Comparison of ENCODE assay signal across 19 cellular contexts in genomic region chr7:6237002-6237401, GRCh38. TPM values are rescaled to one million over a fixed set of nuclear protein-coding genes. Genes with fewer than 3 reads are reported as not detected.
DNase-seq lines count a peak whose midpoint lies in the region; ATAC-seq, FAIRE-seq and TF ChIP-seq lines count a peak whose summit lies in the region.
"Had no signal": no experiment of that assay in that cellular context is flagged by ENCODE, and none has a peak within 500 bp of the region (broad histone marks: within the 10 kb centered on the region; RNA-seq: fewer than 3 reads in every experiment).

No MANE protein-coding gene starts in this region.

- no peak for ATAC-seq in K562
- peak in 6 of 8 donors; percentile 21 to 88 (median 62) for ATAC-seq in heart right ventricle
- ATAC-seq in esophagus mucosa, result no peak
- ATAC-seq: A549, Panc1 had no signal

- H3K4me3 ChIP-seq in K562 (no peak overlapping the region), heart right ventricle (no peak overlapping the region), neural progenitor cell (no peak overlapping the region), uterus (no peak overlapping the region)
- H3K4me3 ChIP-seq: A549 had no signal

- TF ChIP-seq EP300 in K562 (IDR thresholded peaks at IDR 0.05; ENCODE audit: low read length), result no peak

- no peak for TF ChIP-seq CTCF in K562 (IDR thresholded peaks at IDR 0.05 in 2 of 3, conservative IDR thresholded peaks at IDR 0.05 in 1 of 3; ENCODE audit: insufficient read depth in 2 of 3, low read depth in 1 of 3, low read length in 3 of 3)
- no peak for TF ChIP-seq CTCF in heart right ventricle (IDR thresholded peaks at IDR 0.05)
- TF ChIP-seq CTCF in neural progenitor cell (IDR thresholded peaks at IDR 0.05), result no peak
- TF ChIP-seq CTCF in uterus (IDR thresholded peaks at IDR 0.05), result no peak

- H3K27ac ChIP-seq in K562 (ENCODE audit: extremely low read depth, low read depth, low read length), result no peak overlapping the region
- H3K27ac ChIP-seq in heart right ventricle, result peak overlapping the region in 7 of 10 donors; percentile 11 to 67 (median 46)
- H3K27ac ChIP-seq in neural progenitor cell, result no peak overlapping the region
- H3K27ac ChIP-seq in uterus, result no peak overlapping the region
- H3K27ac ChIP-seq: A549 had no signal

- no peak overlapping the region for H2AFZ ChIP-seq in K562 (ENCODE audit: low read depth, low read length)
- H2AFZ ChIP-seq in neural progenitor cell (replicated peaks), result no peak overlapping the region

- FAIRE-seq in K562 (lab: Jason Lieb, UNC) (no peak), HTR-8/SVneo (lab: Jason Lieb, UNC) (no peak)
- FAIRE-seq: A549 had no signal

- no peaks in the 10 kb centered on the region for H3K9me1 ChIP-seq in K562 (ENCODE audit: control insufficient read depth, insufficient read depth, low read length)

- H3K27me3 Mint-ChIP-seq in neural progenitor cell (ENCODE audit: insufficient read depth, low read depth), result peaks cover 8% of the 10 kb centered on the region

- H3K36me3 Mint-ChIP-seq in neural progenitor cell, result peaks cover 2% of the 10 kb centered on the region

- no peak overlapping the region for H3K9ac ChIP-seq in K562 (ENCODE audit: insufficient read depth in 1 of 2, low read depth in 2 of 2, low read length in 2 of 2)
- H3K9ac ChIP-seq in neural progenitor cell, result no peak overlapping the region

- POLR2A ChIA-PET in K562 (lab: Yijun Ruan, JAX), result interaction anchor here (0.5 to 1.4 kb wide), 2 partner anchors 35 to 41 kb away, joined by 3 to 4 read pairs; no protein-coding TSS in a partner anchor

- in situ Hi-C loops in K562 (cut with MboI), result no loop called here

- TF ChIP-seq RAD21 in K562 (CRISPR knock-in tag; conservative IDR thresholded peaks at IDR 0.05 in 1 of 2, IDR thresholded peaks at IDR 0.05 in 1 of 2), result no peak

- no TSS peak for BruUV-seq in K562 (replicated peaks; lab: Mats Ljungman, UMichigan)

- TF ChIP-seq POLR2A in K562 (conservative IDR thresholded peaks at IDR 0.05) (no peak), uterus (IDR thresholded peaks at IDR 0.05) (no peak)

- peaks cover 25% of the 10 kb centered on the region for H3K79me2 ChIP-seq in K562 (ENCODE audit: control insufficient read depth, insufficient read depth, low read length)
- H3K79me2 ChIP-seq in neural progenitor cell (ENCODE audit: low read depth), result peaks cover 4% of the 10 kb centered on the region

- H3K36me3 ChIP-seq in K562 (ENCODE audit: control insufficient read depth, insufficient read depth, low read length) (no peaks in the 10 kb centered on the region), heart right ventricle (no peaks in the 10 kb centered on the region), neural progenitor cell (no peaks in the 10 kb centered on the region), uterus (no peaks in the 10 kb centered on the region)

- H3K4me1 ChIP-seq in K562 (replicated peaks in 1 of 2; ENCODE audit: control insufficient read depth in 2 of 2, insufficient read depth in 2 of 2, low read length in 2 of 2) (peaks cover 9 to 19% of the 10 kb centered on the region in 2 experiments), heart right ventricle (peaks cover 4 to 79% (median 34%) of the 10 kb centered on the region in 9 donors), neural progenitor cell (no peaks in the 10 kb centered on the region), uterus (no peaks in the 10 kb centered on the region)

- H3K27me3 ChIP-seq in K562 (ENCODE audit: control insufficient read depth in 2 of 2, insufficient read depth in 2 of 2, low read length in 2 of 2) (no peaks in the 10 kb centered on the region), heart right ventricle (no peaks in the 10 kb centered on the region), neural progenitor cell (no peaks in the 10 kb centered on the region), uterus (no peaks in the 10 kb centered on the region)

- CTCF ChIA-PET in K562 (lab: Yijun Ruan, JAX; ENCODE audit: low intra/inter-chr PET ratio), result no interaction called here

- H3K4me2 ChIP-seq in K562 (ENCODE audit: insufficient read depth, low read length) (no peak overlapping the region), neural progenitor cell (no peak overlapping the region)
- H3K4me2 ChIP-seq: A549 had no signal

- H3K27ac Mint-ChIP-seq in neural progenitor cell, result peak overlapping the region; percentile 40
- H3K27ac Mint-ChIP-seq: HFFc6, IgD-negative memory B cell had no signal

- DNase-seq in Ammon's horn (ENCODE audit: low spot score) (peak; percentile 55), K562 (ENCODE audit: extremely low read depth in 1 of 4, low spot score in 3 of 4) (no peak), heart right ventricle (no peak), neural progenitor cell (ENCODE audit: low spot score) (no peak), HTR-8/SVneo (ENCODE audit: insufficient read length, low spot score) (no peak), NCI-H2227 (lab: John Stamatoyannopoulos, UW; ENCODE audit: unreplicated experiment) (no peak), uterus (no peak)
- DNase-seq: C1 segment of cervical spinal cord, EL, HFFc6, NCI-H1105, NCI-H1694, NCI-H2227 treated with DMSO at 0.1 percent for 48 hours, NCI-H524, SHP77 had no signal

- H3F3A ChIP-seq in neural progenitor cell (ENCODE audit: low read depth), result no peaks in the 10 kb centered on the region

- no peaks in the 10 kb centered on the region for H3K9me3 ChIP-seq in K562 (replicated peaks; ENCODE audit: control insufficient read depth, insufficient read depth, low read depth, low read length)
- no peaks in the 10 kb centered on the region for H3K9me3 ChIP-seq in heart right ventricle
- no peaks in the 10 kb centered on the region for H3K9me3 ChIP-seq in neural progenitor cell (ENCODE audit: low read depth)
- H3K9me3 ChIP-seq in uterus, result no peaks in the 10 kb centered on the region
- H3K9me3 ChIP-seq: A549 had no signal

- no peaks in the 10 kb centered on the region for H3K9me3 Mint-ChIP-seq in neural progenitor cell
- H3K9me3 Mint-ChIP-seq: HFFc6 had no signal

- intact Hi-C loops in K562 (cut with micrococcal nuclease) (no loop called here), heart right ventricle (cut with DNase I) (no loop called here), uterus (cut with DNase I; ENCODE audit: low total_unique reads) (no loop called here)

- H3K4me3 Mint-ChIP-seq in neural progenitor cell, result no peak overlapping the region
- H3K4me3 Mint-ChIP-seq: HFFc6, IgD-negative memory B cell had no signal

- H3K4me1 Mint-ChIP-seq in neural progenitor cell, result peaks cover 6% of the 10 kb centered on the region

- whole genome bisulfite sequencing in K562 (ENCODE audit: insufficient coverage, low coverage, missing lambda C conversion rate), result 74% methylated on average over 7 of the region's 7 CpGs
- 32 to 49% methylated on average over 7 of the region's 7 CpGs for WGBS in heart right ventricle, 2 donors

- H4K20me1 ChIP-seq in K562 (replicated peaks; ENCODE audit: control insufficient read depth, insufficient read depth, low read length), result peaks cover 9% of the 10 kb centered on the region; the same call in 1 of the 2 replicates
- H4K20me1 ChIP-seq in neural progenitor cell (ENCODE audit: low read depth), result no peaks in the 10 kb centered on the region

TF ChIP-seq in K562, 482 proteins besides CTCF, POLR2A, EP300 and RAD21:
- TF ChIP-seq RFX1 (IDR thresholded peaks at IDR 0.05), result peak; percentile 10; the same call in 1 of the 2 replicates
- TF ChIP-seq, protein P1, sequence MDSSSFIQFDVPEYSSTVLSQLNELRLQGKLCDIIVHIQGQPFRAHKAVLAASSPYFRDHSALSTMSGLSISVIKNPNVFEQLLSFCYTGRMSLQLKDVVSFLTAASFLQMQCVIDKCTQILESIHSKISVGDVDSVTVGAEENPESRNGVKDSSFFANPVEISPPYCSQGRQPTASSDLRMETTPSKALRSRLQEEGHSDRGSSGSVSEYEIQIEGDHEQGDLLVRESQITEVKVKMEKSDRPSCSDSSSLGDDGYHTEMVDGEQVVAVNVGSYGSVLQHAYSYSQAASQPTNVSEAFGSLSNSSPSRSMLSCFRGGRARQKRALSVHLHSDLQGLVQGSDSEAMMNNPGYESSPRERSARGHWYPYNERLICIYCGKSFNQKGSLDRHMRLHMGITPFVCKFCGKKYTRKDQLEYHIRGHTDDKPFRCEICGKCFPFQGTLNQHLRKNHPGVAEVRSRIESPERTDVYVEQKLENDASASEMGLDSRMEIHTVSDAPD (CRISPR knock-in tag; IDR thresholded peaks at IDR 0.05), result no peak
- no peak for TF ChIP-seq TCF7L2 (IDR thresholded peaks at IDR 0.05; ENCODE audit: low read depth, low read length)
- TF ChIP-seq PHB (CRISPR knock-in tag; IDR thresholded peaks at IDR 0.05), result no peak

RNA-seq across cellular contexts. Expression of gene CYTH3, which starts 35.4 kb away (rescaled TPM):
- total RNA-seq in K562 (2011; cell fraction: chromatin; rRNA removed; ENCODE audit: low replicate concordance), result 23.7 and 39.3 TPM in 2 replicates
- 19.7 and 23.5 TPM in 2 replicates for total RNA-seq in K562 (2011; cell fraction: nucleolus; rRNA removed)
- 22.3 and 24.9 TPM in 2 replicates for total RNA-seq in K562 (2011; cell fraction: nucleoplasm; rRNA removed)
- total RNA-seq in K562 (2014; rRNA removed) (8.8 and 14.3 TPM in 2 replicates), K562 (2014; rRNA removed; fragmentation: Illumina TruSeq; extraction: Trizol) (7.4 and 8.4 TPM in 2 replicates), K562 (2015; rRNA removed; fragmentation: Illumina TruSeq; extraction: Trizol) (11.5 TPM in 2 replicates), K562 (2021) (14.8 and 15.2 TPM in 2 replicates), heart right ventricle (10 to 100 TPM; 16.2 to 27.9 (median 23.2) TPM), neural progenitor cell (ENCODE audit: low replicate concordance) (10.9 and 16.5 TPM in 2 replicates), uterus (10 to 100 TPM; 14.6 to 47.4 (median 22.8) TPM), esophagus mucosa (7.9 TPM)
- polyA plus RNA-seq in K562 (2011; rRNA removed) (11.4 and 16.2 TPM in 2 replicates), K562 (2014; fragmentation: Illumina TruSeq; extraction: Trizol) (12.3 and 13.8 TPM in 2 replicates), K562 (2014; fragmentation: Nextera tagmentation; extraction: Ambion mirVana) (under 1 TPM; 0.25 to 0.42 TPM), K562 (2014; rRNA removed) (13.8 and 17.0 TPM in 2 replicates), heart right ventricle (10 to 100 TPM; 15.9 to 17.0 TPM)
- 13.6 and 14.6 TPM in 2 replicates for polyA plus RNA-seq in K562 (2011; cell fraction: cytosol; rRNA removed)
- 43.6 and 45.1 TPM in 2 replicates for polyA plus RNA-seq in K562 (2011; cell fraction: nucleus; rRNA removed)
- polyA plus RNA-seq in K562 (2012), result 11.3 and 12.8 TPM in 2 replicates
- polyA minus RNA-seq in K562 (2011; rRNA and poly(A)+ RNA removed), result 5.5 and 6.4 TPM in 2 replicates
- polyA minus RNA-seq in K562 (2011; cell fraction: cytosol; rRNA and poly(A)+ RNA removed), result 8.1 and 9.3 TPM in 2 replicates
- polyA minus RNA-seq in K562 (2011; cell fraction: nucleus; rRNA and poly(A)+ RNA removed), result 9.8 and 12.1 TPM in 2 replicates

Comparison
In these comparisons a context has a peak if more than half of its experiments do, and no peak if none do; other contexts are left out.
1. ATAC-seq: peak in heart right ventricle (6 of 8); none in K562 (single experiment) and esophagus mucosa (single experiment).
2. H3K27ac ChIP-seq: peak in heart right ventricle (7 of 10); none in K562 (single experiment), neural progenitor cell (single experiment) and uterus (0 of 2).